In the genomic region with DNA sequence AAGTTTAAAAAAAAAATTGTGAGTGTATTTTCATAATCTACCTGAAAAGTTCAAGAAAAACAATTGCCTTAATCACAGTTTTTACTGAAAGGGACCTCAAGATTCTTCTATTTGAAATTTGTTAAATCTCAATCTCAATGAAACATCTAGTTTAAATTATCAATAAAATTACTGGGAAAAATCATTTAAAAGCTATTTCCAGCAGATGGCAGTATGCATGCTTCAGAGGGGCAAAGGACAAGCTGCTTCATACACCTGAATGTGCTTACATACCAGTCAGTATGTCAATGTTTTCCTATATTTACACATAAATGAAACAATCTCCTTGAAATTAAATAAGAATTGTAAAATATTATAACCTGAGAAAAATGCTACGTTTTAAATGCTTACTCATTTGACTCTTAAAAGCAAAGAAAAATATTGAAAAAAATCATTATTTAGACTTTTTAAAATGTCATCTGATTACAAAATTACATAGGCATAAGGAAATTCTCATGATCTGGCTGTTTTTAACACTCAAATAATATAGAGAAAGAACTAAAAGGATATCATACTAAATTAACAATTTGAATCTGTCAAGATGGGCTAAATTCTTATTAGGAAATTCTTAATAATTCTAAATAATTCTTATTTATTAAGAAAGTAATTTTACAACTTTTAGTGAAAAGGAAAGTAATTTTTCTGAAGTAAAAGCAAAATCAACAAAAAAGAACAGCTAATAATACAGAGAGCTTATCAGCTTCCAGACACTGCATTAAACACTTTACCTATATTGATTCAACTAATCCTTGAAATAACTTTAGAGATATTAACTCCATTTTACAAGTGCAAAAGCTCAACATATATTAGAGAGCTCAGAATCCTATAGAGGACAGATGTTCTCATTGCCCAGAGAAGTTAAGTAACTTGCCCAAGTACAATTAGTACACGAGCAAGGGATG, we compare ENCODE assay signal across 8 cellular contexts.
DNase-seq lines count a peak whose midpoint lies in the region; ATAC-seq, FAIRE-seq and TF ChIP-seq lines count a peak whose summit lies in the region.

No MANE protein-coding gene starts in this region.

- H3K9me3 ChIP-seq in adrenal gland (replicated peaks in 1 of 3) (no peaks in the 10 kb centered on the region), kidney (ENCODE audit: control insufficient read depth in 1 of 2, low read length in 2 of 2) (no peaks in the 10 kb centered on the region)

- 49 to 57% (median 54%) methylated on average over 2 of the region's 2 CpGs for WGBS in adrenal gland, 4 donors

- no peak overlapping the region for H3K9ac ChIP-seq in kidney (ENCODE audit: low read length in 2 of 2)

- no peak overlapping the region for H3K4me3 ChIP-seq in adrenal gland
- H3K4me3 ChIP-seq in kidney (ENCODE audit: low read length in 2 of 2): no peak overlapping the region

- peak; percentile 5 for DNase-seq in GM10266 (ENCODE audit: extremely low spot score)
- peak; percentile 13 for DNase-seq in M059J (ENCODE audit: low read depth)
- DNase-seq in adrenal gland: peak in 2 of 7 donors; percentile 5 to 15
- DNase-seq in kidney: no peak
- DNase-seq in retina: no peak
- no peak for DNase-seq in natural killer cell treated with Interleukin-12 subunit alpha and Interleukin-12 subunit beta and Interleukin-15 and Interleukin-18, amount 100 ng/mL, for 72 hours (ENCODE audit: low spot score)
- DNase-seq in NCI-H128 (lab: John Stamatoyannopoulos, UW; ENCODE audit: unreplicated experiment): no peak

- no peaks in the 10 kb centered on the region for H3K4me1 ChIP-seq in adrenal gland (replicated peaks in 1 of 2)
- no peaks in the 10 kb centered on the region for H3K4me1 ChIP-seq in kidney (ENCODE audit: control insufficient read depth in 1 of 2, insufficient read depth in 1 of 2, low read depth in 1 of 2, low read length in 2 of 2)

- no peaks in the 10 kb centered on the region for H3K9me3 Mint-ChIP-seq in natural killer cell treated with Interleukin-12 subunit alpha and Interleukin-12 subunit beta and Interleukin-15 and Interleukin-18, amount 100 ng/mL, for 72 hours

- no peak overlapping the region for H3K27ac Mint-ChIP-seq in natural killer cell treated with Interleukin-12 subunit alpha and Interleukin-12 subunit beta and Interleukin-15 and Interleukin-18, amount 100 ng/mL, for 72 hours

- no peak for ATAC-seq in HG03520 (IDR thresholded peaks at IDR 0.05; ENCODE audit: unreplicated experiment)
- ATAC-seq in natural killer cell treated with Interleukin-12 subunit alpha and Interleukin-12 subunit beta and Interleukin-15 and Interleukin-18, amount 100 ng/mL, for 72 hours: no peak

- no peaks in the 10 kb centered on the region for H3K27me3 ChIP-seq in adrenal gland

- no peaks in the 10 kb centered on the region for H3K4me1 Mint-ChIP-seq in natural killer cell treated with Interleukin-12 subunit alpha and Interleukin-12 subunit beta and Interleukin-15 and Interleukin-18, amount 100 ng/mL, for 72 hours (ENCODE audit: low read depth in 2 of 2)

- H3K36me3 Mint-ChIP-seq in natural killer cell treated with Interleukin-12 subunit alpha and Interleukin-12 subunit beta and Interleukin-15 and Interleukin-18, amount 100 ng/mL, for 72 hours: no peaks in the 10 kb centered on the region

- TF ChIP-seq CTCF in GM10266 (IDR thresholded peaks at IDR 0.05; ENCODE audit: control insufficient read depth, insufficient read depth, low read depth, missing control alignments) (peak; percentile 43), adrenal gland (IDR thresholded peaks at IDR 0.05) (peak; percentile 43 to 72 (median 55)), kidney (IDR thresholded peaks at IDR 0.05; ENCODE audit: borderline replicate concordance, extremely low read depth, insufficient read depth) (peak; percentile 66)

- H3K27me3 Mint-ChIP-seq in natural killer cell treated with Interleukin-12 subunit alpha and Interleukin-12 subunit beta and Interleukin-15 and Interleukin-18, amount 100 ng/mL, for 72 hours: peaks cover 5 to 8% of the 10 kb centered on the region in 2 donors

- H3K36me3 ChIP-seq in adrenal gland (replicated peaks in 1 of 2) (no peaks in the 10 kb centered on the region), kidney (ENCODE audit: control insufficient read depth in 1 of 2, insufficient read depth in 2 of 2, low read length in 2 of 2) (no peaks in the 10 kb centered on the region)

- no peak overlapping the region for H3K4me3 Mint-ChIP-seq in natural killer cell treated with Interleukin-12 subunit alpha and Interleukin-12 subunit beta and Interleukin-15 and Interleukin-18, amount 100 ng/mL, for 72 hours

- peak; percentile 96 for FAIRE-seq in kidney (lab: Jason Lieb, UNC)

- intact Hi-C loops in adrenal gland (cut with DNase I) (loop anchor here (2.0 to 5.0 kb wide), 2 partner anchors 140 to 142 kb away; no protein-coding TSS in a partner anchor), kidney (cut with DNase I) (no loop called here)

- no peak for TF ChIP-seq POLR2A in adrenal gland (IDR thresholded peaks at IDR 0.05)

- H3K27ac ChIP-seq in adrenal gland: no peak overlapping the region
- H3K27ac ChIP-seq in kidney (ENCODE audit: low read depth in 2 of 2, low read length in 2 of 2): no peak overlapping the region

Comparison
In these comparisons a context has a peak if more than half of its experiments do, and no peak if none do; other contexts are left out.
1. DNase-seq: peak in GM10266 (single experiment) and M059J (single experiment); none in kidney (single experiment), retina (single experiment), natural killer cell treated with Interleukin-12 subunit alpha and Interleukin-12 subunit beta and Interleukin-15 and Interleukin-18, amount 100 ng/mL, for 72 hours (single experiment) and NCI-H128 (single experiment).
2. Peak in every context shown above with its lines, with median percentiles within 50 percentile points of each other: CTCF ChIP-seq.